In the genomic region with DNA sequence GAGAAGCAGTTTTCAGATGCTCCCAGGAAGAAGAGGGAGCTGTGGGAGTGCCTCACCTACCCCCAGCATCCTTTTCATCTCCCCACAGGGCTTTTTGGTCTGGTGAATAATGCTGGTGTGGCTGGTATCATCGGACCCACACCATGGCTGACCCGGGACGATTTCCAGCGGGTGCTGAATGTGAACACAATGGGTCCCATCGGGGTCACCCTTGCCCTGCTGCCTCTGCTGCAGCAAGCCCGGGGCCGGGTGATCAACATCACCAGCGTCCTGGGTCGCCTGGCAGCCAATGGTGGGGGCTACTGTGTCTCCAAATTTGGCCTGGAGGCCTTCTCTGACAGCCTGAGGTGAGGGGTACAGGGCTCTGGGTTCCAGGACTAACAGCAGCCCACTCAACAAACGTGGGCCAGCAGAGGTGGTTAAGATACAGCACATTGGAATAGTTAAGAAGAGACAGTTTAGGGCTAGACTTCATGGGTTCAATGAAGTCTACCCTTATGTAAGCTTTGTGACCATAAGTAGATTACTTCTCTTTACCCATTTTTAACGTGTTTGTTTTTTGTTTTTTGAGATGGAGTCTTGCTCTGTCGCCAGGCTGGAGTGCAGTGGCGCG, we compare ENCODE assay signal across 10 cellular contexts. TPM values are rescaled to one million over a fixed set of nuclear protein-coding genes. Genes with fewer than 3 reads are reported as not detected.
A peak's percentile ranks its signal among the peaks of the same experiment; 100 is the strongest.
DNase-seq lines count a peak whose midpoint lies in the region; ATAC-seq and TF ChIP-seq lines count a peak whose summit lies in the region.
"Had no signal": no experiment of that assay in that cellular context is flagged by ENCODE, and none has a peak within 500 bp of the region (broad histone marks: within the 10 kb centered on the region; RNA-seq: fewer than 3 reads in every experiment).

No MANE protein-coding gene starts in this region.

- H3K27me3 ChIP-seq in mucosa of rectum (ENCODE audit: control insufficient read depth in 2 of 2, insufficient read depth in 2 of 2, low read length in 2 of 2) (no peaks in the 10 kb centered on the region), suprapubic skin (no peaks in the 10 kb centered on the region)

- H3K27ac ChIP-seq in mucosa of rectum (ENCODE audit: low read depth in 2 of 2, low read length in 2 of 2): peak overlapping the region; percentile 85 to 93
- H3K27ac ChIP-seq in suprapubic skin: peak overlapping the region; percentile 29
- H3K27ac ChIP-seq: parathyroid adenoma had no signal

- H3K9me3 ChIP-seq in mucosa of rectum (ENCODE audit: control insufficient read depth in 2 of 2, low read length in 2 of 2) (no peaks in the 10 kb centered on the region), suprapubic skin (no peaks in the 10 kb centered on the region)

- H3K36me3 ChIP-seq in mucosa of rectum (ENCODE audit: control insufficient read depth in 2 of 2, insufficient read depth in 2 of 2, low read length in 2 of 2) (peaks cover 27 to 36% of the 10 kb centered on the region in 2 donors), suprapubic skin (peaks cover 34% of the 10 kb centered on the region)

- H3K4me3 Mint-ChIP-seq in brain: peak overlapping the region in 1 of 5 experiments; percentile 68

- peaks cover 21% of the 10 kb centered on the region for H3K36me3 Mint-ChIP-seq in brain

- TF ChIP-seq EP300 in suprapubic skin (IDR thresholded peaks at IDR 0.05): no peak

- 74% methylated on average over 14 of the region's 14 CpGs for WGBS in suprapubic skin

- H3K4me3 ChIP-seq in mucosa of rectum (ENCODE audit: low read length in 2 of 2) (peak overlapping the region in 1 of 2 donors; percentile 49), suprapubic skin (no peak overlapping the region)

- TF ChIP-seq CTCF in brain (conservative IDR thresholded peaks at IDR 0.05) (no peak), suprapubic skin (IDR thresholded peaks at IDR 0.05) (no peak)

- DNase-seq in M059J (ENCODE audit: low read depth): peak; percentile 58
- DNase-seq in suprapubic skin (ENCODE audit: low spot score in 2 of 2): no peak
- DNase-seq in NCI-H748 treated with DMSO at 0.1 percent for 48 hours (lab: John Stamatoyannopoulos, UW): no peak
- DNase-seq in NCI-H82 treated with DMSO at 0.1 percent for 48 hours (lab: John Stamatoyannopoulos, UW; ENCODE audit: unreplicated experiment): no peak
- DNase-seq in left lobe of liver (ENCODE audit: low spot score): no peak
- DNase-seq: activated CD4-positive, CD25-positive, alpha-beta regulatory T cell; central memory CD4-positive, alpha-beta T cell had no signal

- H3K27me3 Mint-ChIP-seq in brain: no peaks in the 10 kb centered on the region

- H3K9me3 Mint-ChIP-seq in brain: no peaks in the 10 kb centered on the region

- ATAC-seq in left lobe of liver: no peak

- H3K4me1 Mint-ChIP-seq in brain: peaks cover 67% of the 10 kb centered on the region

- H3K4me1 ChIP-seq in mucosa of rectum (ENCODE audit: control insufficient read depth in 2 of 2, insufficient read depth in 2 of 2, low read length in 2 of 2) (peaks cover 65 to 77% of the 10 kb centered on the region in 2 donors), suprapubic skin (peaks cover 82% of the 10 kb centered on the region)

- TF ChIP-seq POLR2A in suprapubic skin (IDR thresholded peaks at IDR 0.05): no peak

- H3K9ac ChIP-seq in mucosa of rectum (ENCODE audit: low read depth in 1 of 2, low read length in 2 of 2): peak overlapping the region; percentile 28 to 51
- H3K9ac ChIP-seq: parathyroid adenoma had no signal

- peak overlapping the region in 3 of 5 experiments; percentile 80 to 98 (median 94) for H3K27ac Mint-ChIP-seq in brain

RNA-seq across cellular contexts. Expression of a gene that starts 1.5 kb away (rescaled TPM):
- 2.0 and 3.2 TPM in 2 replicates for total RNA-seq in M059J (2014; rRNA removed; shearing (Covaris generic))
- 2.0 TPM for polyA plus RNA-seq in brain (ENCODE audit: insufficient read depth, low read depth, low replicate concordance)
- total RNA-seq in suprapubic skin (10 to 100 TPM in 2 of 4 donors, 1 to 10 TPM in 2; 5.7 to 15.3 (median 9.5) TPM), left lobe of liver (60.0 TPM)

RNA-seq across cellular contexts. Expression of a gene that starts 5.9 kb away (rescaled TPM):
- total RNA-seq in M059J (2014; rRNA removed; shearing (Covaris generic)): 115 and 120 TPM in 2 replicates
- 257 TPM for polyA plus RNA-seq in brain (ENCODE audit: insufficient read depth, low read depth, low replicate concordance)
- total RNA-seq in suprapubic skin (100 to 1,000 TPM in 3 of 4 donors, 10 to 100 TPM in 1; 92.7 to 166 (median 139) TPM), left lobe of liver (97.2 TPM)

RNA-seq across cellular contexts. Expression of a gene that starts 7.1 kb away (rescaled TPM):
- 1,074 and 1,218 TPM in 2 replicates for total RNA-seq in M059J (2014; rRNA removed; shearing (Covaris generic))
- polyA plus RNA-seq in brain (ENCODE audit: insufficient read depth, low read depth, low replicate concordance): 568 TPM
- total RNA-seq in suprapubic skin (100 to 1,000 TPM; 176 to 303 (median 193) TPM), left lobe of liver (203 TPM)

RNA-seq across cellular contexts. Expression of a gene that starts 14.0 kb away (rescaled TPM):
- 4.2 and 7.9 TPM in 2 replicates for total RNA-seq in M059J (2014; rRNA removed; shearing (Covaris generic))
- 17.4 TPM for polyA plus RNA-seq in brain (ENCODE audit: insufficient read depth, low read depth, low replicate concordance)
- total RNA-seq in suprapubic skin (10 to 100 TPM in 3 of 4 donors, 1 to 10 TPM in 1; 9.5 to 20.6 (median 15.8) TPM), left lobe of liver (16.9 TPM)

RNA-seq across cellular contexts. Expression of a gene that starts 21.2 kb away (rescaled TPM):
- 3.9 and 7.1 TPM in 2 replicates for total RNA-seq in M059J (2014; rRNA removed; shearing (Covaris generic))
- polyA plus RNA-seq in brain (ENCODE audit: insufficient read depth, low read depth, low replicate concordance): 26.9 TPM
- 1 to 10 TPM in 3 of 4 donors, under 1 TPM in 1; 0.68 to 3.8 (median 2.0) TPM for total RNA-seq in suprapubic skin
- total RNA-seq in left lobe of liver: 1.1 TPM
